ENCODE assay signal across 26 cellular contexts in the genomic region with DNA sequence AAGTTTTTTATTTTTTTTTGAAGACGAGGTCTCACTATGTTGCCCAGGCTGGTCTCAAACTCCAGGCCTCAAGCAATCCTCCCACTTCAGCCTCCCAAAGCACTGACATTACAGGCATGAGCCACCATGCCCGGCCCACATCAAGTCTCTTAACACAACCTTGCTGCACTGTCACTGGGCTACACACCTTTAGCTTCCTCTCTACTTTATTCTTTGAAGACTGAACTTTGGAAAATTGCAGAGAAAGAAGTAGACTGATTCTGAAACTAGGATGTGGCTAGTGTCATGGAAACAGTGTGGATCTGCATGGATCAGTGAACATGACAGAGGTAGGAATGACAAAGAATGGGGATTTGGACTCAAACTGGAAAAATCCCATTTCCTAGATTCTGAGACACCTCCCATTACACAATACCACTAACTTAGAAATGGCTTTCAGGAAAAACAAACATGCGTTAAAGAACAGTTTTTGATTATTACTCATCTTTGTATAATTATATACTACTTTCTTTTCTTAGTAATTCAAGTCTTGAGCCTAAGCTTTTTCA.
"Had no signal": no experiment of that assay in that cellular context is flagged by ENCODE, and none has a peak within 500 bp of the region (broad histone marks: within the 10 kb centered on the region; RNA-seq: fewer than 3 reads in every experiment).

No MANE protein-coding gene starts in this region.

- H3K27ac ChIP-seq: adrenal gland, ascending aorta, brain microvascular endothelial cell, foreskin keratinocyte, lower lobe of right lung, neural progenitor cell, psoas muscle, thyroid gland, upper lobe of right lung had no signal

- H3K4me3 ChIP-seq: adrenal gland, ascending aorta, lower lobe of right lung, neural progenitor cell, psoas muscle, thyroid gland, upper lobe of right lung had no signal

- DNase-seq: activated CD8-positive, alpha-beta memory T cell treated with anti-CD3 and anti-CD28 coated beads, Interleukin-2, amount 10 ng/mL, durations not matched to agents 7 days and 5 days; activated CD8-positive, alpha-beta T cell treated with anti-CD3 and anti-CD28 coated beads for 36 hours; activated gamma-delta T cell treated with Interleukin-2 at 50 U/mL for 16 hours; activated T-cell treated with anti-CD3 and anti-CD28 coated beads for 4 hours; adrenal gland; brain microvascular endothelial cell; caudate nucleus; dermis blood vessel endothelial cell; effector CD8-positive, alpha-beta T cell; erythroblast; foreskin keratinocyte; kidney; lower lobe of right lung; naive thymus-derived CD8-positive, alpha-beta T cell; psoas muscle; right cardiac atrium; stimulated activated CD4-positive, alpha-beta T cell treated with anti-CD3 and anti-CD28 coated beads, Interleukin-4, amount 100 ng/mL, for 24 hours; stimulated activated naive CD4-positive, alpha-beta T cell treated with Interleukin-2 at 50 U/mL for 16 hours; substantia nigra; T-helper 1 cell; thyroid gland; upper lobe of right lung had no signal

- H3K36me3 ChIP-seq: adrenal gland, ascending aorta, brain microvascular endothelial cell, lower lobe of right lung, neural progenitor cell, thyroid gland, upper lobe of right lung had no signal

- H3K4me1 ChIP-seq: adrenal gland, ascending aorta, foreskin keratinocyte, lower lobe of right lung, psoas muscle, thyroid gland, upper lobe of right lung had no signal

- ATAC-seq: activated CD8-positive, alpha-beta memory T cell treated with anti-CD3 and anti-CD28 coated beads, Interleukin-2, amount 10 ng/mL, durations not matched to agents 7 days and 5 days; activated CD8-positive, alpha-beta T cell treated with anti-CD3 and anti-CD28 coated beads for 36 hours; foreskin keratinocyte; left lobe of liver; lower lobe of right lung; naive thymus-derived CD8-positive, alpha-beta T cell; psoas muscle; right cardiac atrium; upper lobe of right lung; WTC11 had no signal

- H3K9me3 ChIP-seq: adrenal gland, ascending aorta, lower lobe of right lung, psoas muscle, thyroid gland, upper lobe of right lung had no signal

- H3K4me1 Mint-ChIP-seq: WTC11 had no signal

- H3K36me3 Mint-ChIP-seq: activated CD8-positive, alpha-beta memory T cell treated with anti-CD3 and anti-CD28 coated beads, Interleukin-2, amount 10 ng/mL, durations not matched to agents 7 days and 5 days; neural progenitor cell; WTC11 had no signal

- H3K27me3 ChIP-seq: adrenal gland, ascending aorta, brain microvascular endothelial cell, neural progenitor cell, thyroid gland, upper lobe of right lung had no signal

- H3K4me3 Mint-ChIP-seq: activated CD8-positive, alpha-beta memory T cell treated with anti-CD3 and anti-CD28 coated beads, Interleukin-2, amount 10 ng/mL, durations not matched to agents 7 days and 5 days; activated CD8-positive, alpha-beta T cell treated with anti-CD3 and anti-CD28 coated beads for 36 hours; naive thymus-derived CD8-positive, alpha-beta T cell; neural progenitor cell; WTC11 had no signal

- H3K9me3 Mint-ChIP-seq: activated CD8-positive, alpha-beta T cell treated with anti-CD3 and anti-CD28 coated beads for 36 hours; neural progenitor cell; WTC11 had no signal

- H3K27ac Mint-ChIP-seq: activated CD8-positive, alpha-beta memory T cell treated with anti-CD3 and anti-CD28 coated beads, Interleukin-2, amount 10 ng/mL, durations not matched to agents 7 days and 5 days; neural progenitor cell; WTC11 had no signal

- H3K27me3 Mint-ChIP-seq: activated CD8-positive, alpha-beta memory T cell treated with anti-CD3 and anti-CD28 coated beads, Interleukin-2, amount 10 ng/mL, durations not matched to agents 7 days and 5 days; activated CD8-positive, alpha-beta T cell treated with anti-CD3 and anti-CD28 coated beads for 36 hours; naive thymus-derived CD8-positive, alpha-beta T cell had no signal
